ENCODE assay signal across 8 cellular contexts in the genomic region with DNA sequence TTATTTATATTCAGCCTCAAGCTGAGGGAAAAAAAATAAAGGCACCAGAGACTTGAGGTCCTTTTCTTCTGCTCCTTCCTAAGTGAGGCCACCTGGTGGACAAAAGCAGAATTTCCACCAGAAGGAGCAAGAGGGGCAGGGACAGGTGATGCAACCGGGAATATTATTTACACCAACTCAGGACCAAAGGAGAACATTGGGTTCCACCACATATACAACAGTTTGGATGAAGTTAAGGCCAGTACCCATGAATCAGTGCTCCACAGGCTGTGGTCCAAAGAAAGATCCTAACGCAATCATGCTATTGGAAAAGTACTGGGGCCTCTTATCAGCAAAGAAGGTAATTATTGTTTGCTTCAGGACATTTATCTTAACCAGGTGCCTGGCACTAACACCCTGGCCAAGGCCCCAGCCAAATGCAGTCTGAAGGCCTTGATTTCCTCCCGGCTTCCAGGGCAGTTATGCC. TPM values are rescaled to one million over a fixed set of nuclear protein-coding genes. Genes with fewer than 3 reads are reported as not detected.
A peak's percentile ranks its signal among the peaks of the same experiment; 100 is the strongest.
DNase-seq lines count a peak whose midpoint lies in the region; ATAC-seq and TF ChIP-seq lines count a peak whose summit lies in the region.

No MANE protein-coding gene starts in this region.

- DNase-seq in activated effector memory CD4-positive, alpha-beta T cell treated with anti-CD3 and anti-CD28 coated beads, Interleukin-2, amount 50 U/mL, for 16 hours: peak; percentile 85
- no peak for DNase-seq in activated effector memory CD4-positive, alpha-beta T cell treated with Interleukin-2 at 50 U/mL for 16 hours
- DNase-seq in NCI-H187 treated with DMSO at 0.1 percent for 48 hours (lab: John Stamatoyannopoulos, UW) (peak; percentile 27), cerebellum (ENCODE audit: low spot score) (peak; percentile 73), left kidney (ENCODE audit: low read depth, low spot score) (peak; percentile 90)
- DNase-seq in stimulated activated CD4-positive, alpha-beta T cell treated with anti-CD3 and anti-CD28 coated beads, Interleukin-4, amount 100 ng/mL, for 24 hours: peak; percentile 74

- ATAC-seq in HG03108 (IDR thresholded peaks at IDR 0.05; ENCODE audit: unreplicated experiment): no peak

- peak; percentile 66 for TF ChIP-seq CTCF in WI38 (IDR thresholded peaks at IDR 0.05; ENCODE audit: low read depth, low read length)

- H3K4me3 ChIP-seq in WI38 (ENCODE audit: low read depth, low read length): no peak overlapping the region

RNA-seq across cellular contexts. Expression of a gene that starts 57.4 kb away (rescaled TPM):
- total RNA-seq in cerebellum: 40.4 TPM

RNA-seq across cellular contexts. Expression of a gene that starts 59.3 kb away (rescaled TPM):
- not detected for total RNA-seq in cerebellum
